In the genomic region with DNA sequence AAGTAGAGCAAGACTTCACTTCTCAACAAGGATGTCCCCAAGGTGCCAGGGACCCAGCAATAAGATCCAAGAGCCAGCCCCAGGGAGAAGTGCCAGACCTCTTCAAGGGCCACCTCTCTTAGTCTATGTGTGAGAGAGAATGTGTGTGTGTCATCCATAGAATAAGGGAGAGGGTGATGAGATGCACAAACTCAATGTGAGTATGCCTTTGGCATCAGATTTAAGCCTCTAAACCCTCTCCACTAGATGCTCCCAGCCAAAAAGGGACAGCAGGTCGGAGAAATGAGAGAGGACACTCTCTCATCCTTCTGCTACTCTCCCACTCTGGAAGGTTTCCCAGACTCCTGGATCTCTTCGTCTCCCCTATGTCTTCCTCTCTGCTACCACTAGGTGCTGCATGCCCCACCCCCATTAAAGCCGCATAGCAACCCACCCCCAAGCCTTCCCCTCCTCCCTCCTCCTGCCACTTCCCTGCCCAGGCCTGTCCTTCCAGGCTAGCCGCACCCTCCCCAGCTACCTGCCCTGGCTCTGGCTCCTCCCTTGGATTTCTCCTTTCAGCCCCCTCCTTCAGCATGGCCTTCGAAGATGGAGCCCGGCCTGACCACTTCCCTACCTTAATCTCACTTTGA, we compare ENCODE assay signal across 8 cellular contexts. TPM values are rescaled to one million over a fixed set of nuclear protein-coding genes. Genes with fewer than 3 reads are reported as not detected.
A peak's percentile ranks its signal among the peaks of the same experiment; 100 is the strongest.
DNase-seq lines count a peak whose midpoint lies in the region; ATAC-seq and TF ChIP-seq lines count a peak whose summit lies in the region.

No MANE protein-coding gene starts in this region.

- DNase-seq in SK-N-DZ (ENCODE audit: low spot score) (peak; percentile 60), esophagus squamous epithelium (lab: John Stamatoyannopoulos, UW) (no peak), germinal center (ENCODE audit: low spot score) (no peak), OCI-M1 (lab: John Stamatoyannopoulos, UW) (no peak)
- no peak for DNase-seq in stimulated activated effector memory CD8-positive, alpha-beta T cell treated with anti-CD3 and anti-CD28 coated beads, Interleukin-12 subunit alpha, Interleukin-12 subunit beta, amount 100 ng/mL, for 72 hours (ENCODE audit: low spot score in 2 of 2)
- DNase-seq in activated CD4-positive, alpha-beta T cell treated with anti-CD3 and anti-CD28 coated beads for 48 hours: no peak
- DNase-seq in activated CD4-positive, CD25-positive, alpha-beta regulatory T cell (lab: John Stamatoyannopoulos, UW): no peak

- WGBS in esophagus squamous epithelium, 2 donors: 29 to 36% methylated on average over 6 of the region's 6 CpGs

- intact Hi-C loops in esophagus squamous epithelium (cut with DNase I): no loop called here

- no peaks in the 10 kb centered on the region for H3K9me3 Mint-ChIP-seq in stimulated activated effector memory CD8-positive, alpha-beta T cell treated with anti-CD3 and anti-CD28 coated beads, Interleukin-12 subunit alpha, Interleukin-12 subunit beta, amount 100 ng/mL, for 72 hours

- ATAC-seq in stimulated activated effector memory CD8-positive, alpha-beta T cell treated with anti-CD3 and anti-CD28 coated beads, Interleukin-12 subunit alpha, Interleukin-12 subunit beta, amount 100 ng/mL, for 72 hours: no peak

- H3K36me3 Mint-ChIP-seq in stimulated activated effector memory CD8-positive, alpha-beta T cell treated with anti-CD3 and anti-CD28 coated beads, Interleukin-12 subunit alpha, Interleukin-12 subunit beta, amount 100 ng/mL, for 72 hours: peaks cover 27% of the 10 kb centered on the region

- H3K27me3 ChIP-seq in esophagus squamous epithelium: no peaks in the 10 kb centered on the region

- H3K4me1 Mint-ChIP-seq in stimulated activated effector memory CD8-positive, alpha-beta T cell treated with anti-CD3 and anti-CD28 coated beads, Interleukin-12 subunit alpha, Interleukin-12 subunit beta, amount 100 ng/mL, for 72 hours: peaks cover 88% of the 10 kb centered on the region

- TF ChIP-seq CTCF in GM12874 (IDR thresholded peaks at IDR 0.05; ENCODE audit: insufficient read depth, low read depth, low read length): peak; percentile 12; the same call in 1 of the 2 replicates
- peak in 3 of 6 experiments; percentile 32 to 52 (median 38) for TF ChIP-seq CTCF in esophagus squamous epithelium (IDR thresholded peaks at IDR 0.05)

- no peak for TF ChIP-seq POLR2A in esophagus squamous epithelium (IDR thresholded peaks at IDR 0.05)

- H3K27ac ChIP-seq in esophagus squamous epithelium: peak overlapping the region; percentile 97 to 100 (median 99)

- H3K4me1 ChIP-seq in esophagus squamous epithelium: peaks cover 66 to 97% (median 69%) of the 10 kb centered on the region in 3 donors

- H3K36me3 ChIP-seq in esophagus squamous epithelium: peaks cover 0 to 42% (median 11%) of the 10 kb centered on the region in 3 donors

- no peaks in the 10 kb centered on the region for H3K9me3 ChIP-seq in esophagus squamous epithelium

- H3K4me3 ChIP-seq in esophagus squamous epithelium: peak overlapping the region in 3 of 4 donors; percentile 5 to 39 (median 20)

- H3K27ac Mint-ChIP-seq in stimulated activated effector memory CD8-positive, alpha-beta T cell treated with anti-CD3 and anti-CD28 coated beads, Interleukin-12 subunit alpha, Interleukin-12 subunit beta, amount 100 ng/mL, for 72 hours: peak overlapping the region; percentile 91

- H3K4me3 Mint-ChIP-seq in stimulated activated effector memory CD8-positive, alpha-beta T cell treated with anti-CD3 and anti-CD28 coated beads, Interleukin-12 subunit alpha, Interleukin-12 subunit beta, amount 100 ng/mL, for 72 hours: peak overlapping the region; percentile 94

RNA-seq across cellular contexts. Expression of gene RARG, which starts 7.6 kb away (rescaled TPM):
- polyA plus RNA-seq in SK-N-DZ (2014; cell fraction: cytosol; rRNA removed): 0.35 and 2.0 TPM in 2 replicates
- polyA plus RNA-seq in SK-N-DZ (2014; cell fraction: nucleus; rRNA removed): 1.9 and 2.2 TPM in 2 replicates
- total RNA-seq in esophagus squamous epithelium: 100 to 1,000 TPM in 3 of 4 donors, 10 to 100 TPM in 1; 98.0 to 171 (median 125) TPM

RNA-seq across cellular contexts. Expression of gene ITGB7, which starts 17.3 kb away (rescaled TPM):
- 0.14 TPM in 1 of 2 replicates, not detected in the other for polyA plus RNA-seq in SK-N-DZ (2014; cell fraction: cytosol; rRNA removed)
- polyA plus RNA-seq in SK-N-DZ (2014; cell fraction: nucleus; rRNA removed): not detected in 2 replicates
- 1 to 10 TPM; 4.2 to 7.2 (median 5.9) TPM for total RNA-seq in esophagus squamous epithelium

RNA-seq across cellular contexts. Expression of gene CSAD, which starts 43.7 kb away (rescaled TPM):
- 8.3 and 10.5 TPM in 2 replicates for polyA plus RNA-seq in SK-N-DZ (2014; cell fraction: cytosol; rRNA removed)
- 54.6 and 66.7 TPM in 2 replicates for polyA plus RNA-seq in SK-N-DZ (2014; cell fraction: nucleus; rRNA removed)
- total RNA-seq in esophagus squamous epithelium: 10 to 100 TPM; 11.4 to 30.5 (median 15.7) TPM

RNA-seq across cellular contexts. Expression of gene ESPL1, which starts 43.7 kb away (rescaled TPM):
- polyA plus RNA-seq in SK-N-DZ (2014; cell fraction: cytosol; rRNA removed): 60.0 and 67.0 TPM in 2 replicates
- 114 and 155 TPM in 2 replicates for polyA plus RNA-seq in SK-N-DZ (2014; cell fraction: nucleus; rRNA removed)
- total RNA-seq in esophagus squamous epithelium: 10 to 100 TPM; 32.2 to 85.6 (median 48.0) TPM

RNA-seq across cellular contexts. Expression of gene ZNF740, which starts 43.9 kb away (rescaled TPM):
- polyA plus RNA-seq in SK-N-DZ (2014; cell fraction: cytosol; rRNA removed): 15.1 and 20.2 TPM in 2 replicates
- 30.2 and 38.9 TPM in 2 replicates for polyA plus RNA-seq in SK-N-DZ (2014; cell fraction: nucleus; rRNA removed)
- total RNA-seq in esophagus squamous epithelium: 10 to 100 TPM in 2 of 4 donors, 1 to 10 TPM in 2; 6.9 to 21.2 (median 9.8) TPM
